8 cellular contexts compared by ENCODE assay signal in the genomic region with DNA sequence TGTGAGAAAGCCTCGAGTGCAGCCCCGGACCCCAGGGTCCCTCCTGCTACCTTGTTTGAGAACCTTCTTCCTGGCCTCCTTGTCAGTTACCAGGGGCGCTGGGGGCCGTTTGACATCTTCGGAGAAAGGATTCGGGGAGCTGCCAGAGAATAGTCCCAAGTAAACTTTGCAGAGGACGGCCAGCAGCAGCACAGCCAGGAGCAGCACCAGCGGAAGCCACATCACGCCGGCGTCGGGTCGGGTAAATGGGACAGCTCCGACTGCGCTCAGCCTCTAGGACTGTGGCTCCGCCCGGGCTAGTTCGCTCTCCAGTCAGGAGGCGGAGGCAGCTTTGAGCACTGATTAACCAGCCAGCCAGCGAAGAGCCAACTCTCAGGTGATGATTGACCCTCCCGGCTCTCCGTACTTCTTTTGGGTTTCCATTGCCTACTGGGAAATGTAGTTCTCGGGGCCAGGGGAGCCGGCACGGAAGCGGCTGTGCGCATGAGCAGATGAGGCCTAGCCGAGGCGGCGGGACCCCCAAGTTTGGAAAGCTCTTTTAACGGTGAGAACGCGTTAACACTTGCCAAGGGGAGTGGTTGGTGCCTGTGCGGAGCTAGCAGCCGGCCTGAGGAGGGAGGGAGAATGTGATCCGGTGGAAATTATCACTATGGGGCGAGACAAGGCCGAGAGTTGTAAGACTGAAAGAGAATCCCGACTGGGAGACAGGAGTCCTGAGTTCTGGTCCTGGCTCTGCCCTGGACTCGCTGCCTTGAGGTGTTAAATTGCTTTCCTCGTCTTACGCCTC. TPM values are rescaled to one million over a fixed set of nuclear protein-coding genes. Genes with fewer than 3 reads are reported as not detected.
A peak's percentile ranks its signal among the peaks of the same experiment; 100 is the strongest.
DNase-seq lines count a peak whose midpoint lies in the region; ATAC-seq, FAIRE-seq and TF ChIP-seq lines count a peak whose summit lies in the region.

Gene ELMOD3, plus strand, starts transcription at position 484 of the 787 bp plus-strand sequence. CDS start 2,430 bp downstream, outside the sequence.
Gene RETSAT, minus strand, starts transcription at position 243 of the 787 bp plus-strand sequence. Its CDS starts 21 bp downstream, at position 222.

- H3K27me3 ChIP-seq in right atrium auricular region (no peaks in the 10 kb centered on the region), psoas muscle (ENCODE audit: insufficient read depth in 3 of 3, low read length in 2 of 3) (no peaks in the 10 kb centered on the region)

- H3K9me3 ChIP-seq in right atrium auricular region (no peaks in the 10 kb centered on the region), psoas muscle (no peaks in the 10 kb centered on the region)

- FAIRE-seq in urothelium cell line (lab: Jason Lieb, UNC), result no peak

- intact Hi-C loops in T-helper 2 cell treated with Interferon-gamma antibody and Interleukin-4, amounts not matched to agents 100 ng/mL and 5 ng/mL, for 36 hours (cut with micrococcal nuclease), result loop anchor here (1.0 to 5.0 kb wide), 9 partner anchors 26 to 752 kb away; partner anchors contain the start of genes GGCX, PTCD3, SH2D6 and USP39
- intact Hi-C loops in psoas muscle (cut with DNase I), result no loop called here

- H3K27ac ChIP-seq in right atrium auricular region (peak within 1 kb of the TSS; percentile 85 to 91), psoas muscle (peak within 1 kb of the TSS; percentile 90)

- WGBS in psoas muscle, 3 donors, result 0% methylated on average over 42 of the region's 42 CpGs

- H3K36me3 ChIP-seq in right atrium auricular region (peaks cover 31% of the 10 kb centered on the region), psoas muscle (ENCODE audit: insufficient read depth in 1 of 2, low read depth in 1 of 2) (peaks cover 2 to 59% of the 10 kb centered on the region in 2 donors)

- TF ChIP-seq CTCF in right atrium auricular region (IDR thresholded peaks at IDR 0.05) (no peak), psoas muscle (IDR thresholded peaks at IDR 0.05) (no peak)

- H3K4me3 ChIP-seq in right atrium auricular region (peak within 1 kb of the TSS; percentile 69 to 74), psoas muscle (peak within 1 kb of the TSS; percentile 83)

- H3K4me1 ChIP-seq in right atrium auricular region, result peaks cover 0 to 26% of the 10 kb centered on the region in 2 donors
- H3K4me1 ChIP-seq in psoas muscle, result peaks cover 42% of the 10 kb centered on the region

- peak; percentile 92 for ATAC-seq in GM18499 (IDR thresholded peaks at IDR 0.05; ENCODE audit: insufficient read depth, unreplicated experiment)
- peak; percentile 94 for ATAC-seq in HG02943 (IDR thresholded peaks at IDR 0.05; ENCODE audit: low read depth, unreplicated experiment)
- ATAC-seq in psoas muscle, result peak; percentile 90 to 95 (median 92)

- DNase-seq in NCI-H187 treated with DMSO at 0.1 percent for 48 hours (lab: John Stamatoyannopoulos, UW) (peak; percentile 96), anterior cingulate cortex (lab: John Stamatoyannopoulos, UW) (peak; percentile 64 to 97 (median 94)), right atrium auricular region (ENCODE audit: low spot score) (peak; percentile 99), psoas muscle (peak; percentile 96 to 98), urothelium cell line (ENCODE audit: low spot score) (peak; percentile 99)

RNA-seq across cellular contexts. Expression of gene ELMOD3, which starts in this region (rescaled TPM):
- 19.0 and 21.2 TPM in 2 replicates for total RNA-seq in T-helper 2 cell treated with Interferon-gamma antibody and Interleukin-4, amounts not matched to agents 100 ng/mL and 5 ng/mL, for 36 hours
- 10 to 100 TPM in 1 of 2 donors, 1 to 10 TPM in 1; 8.4 to 11.1 TPM for total RNA-seq in right atrium auricular region
- total RNA-seq in psoas muscle, result 10 to 100 TPM; 16.0 to 19.2 (median 17.6) TPM
- polyA plus RNA-seq in psoas muscle, result 10 to 100 TPM; 17.2 to 33.2 (median 20.4) TPM

RNA-seq across cellular contexts. Expression of gene RETSAT, which starts in this region (rescaled TPM):
- total RNA-seq in T-helper 2 cell treated with Interferon-gamma antibody and Interleukin-4, amounts not matched to agents 100 ng/mL and 5 ng/mL, for 36 hours, result 25.2 and 25.3 TPM in 2 replicates
- total RNA-seq in right atrium auricular region (10 to 100 TPM; 34.2 to 40.8 TPM), psoas muscle (100 to 1,000 TPM in 1 of 4 donors, 10 to 100 TPM in 3; 28.3 to 115 (median 63.3) TPM)
- 10 to 100 TPM; 36.9 to 74.3 (median 45.6) TPM for polyA plus RNA-seq in psoas muscle

Comparison
In these comparisons a context has a peak if more than half of its experiments do, and no peak if none do; other contexts are left out.
1. Peak in every context shown above with its lines: DNase-seq, ATAC-seq, H3K4me3 ChIP-seq and H3K27ac ChIP-seq.